In genomic region chr5:172640822-172641358, GRCh38 we compare ENCODE assay signal across 8 cellular contexts. TPM values are rescaled to one million over a fixed set of nuclear protein-coding genes. Genes with fewer than 3 reads are reported as not detected.
DNase-seq lines count a peak whose midpoint lies in the region; ATAC-seq lines count a peak whose summit lies in the region.

NEURL1B (plus strand) TSS chr5:172641263; CDS start chr5:172641407, 144 bp downstream.

- DNase-seq in EL = peak; percentile 82
- DNase-seq in NCI-H510A (lab: John Stamatoyannopoulos, UW) = peak; percentile 64
- DNase-seq in activated CD8-positive, alpha-beta memory T cell treated with anti-CD3 and anti-CD28 coated beads, Interleukin-2, amount 50 U/mL, for 48 hours = peak; percentile 72
- DNase-seq in midbrain (lab: John Stamatoyannopoulos, UW) = peak; percentile 84
- peak; percentile 60 for DNase-seq in stimulated activated naive CD8-positive, alpha-beta T cell treated with anti-CD3 and anti-CD28 coated beads, Interleukin-15, Interleukin-2, amounts not matched to agents 100 U/mL and 50 U/mL, for 24 hours

- ATAC-seq in HG02973 (IDR thresholded peaks at IDR 0.05; ENCODE audit: unreplicated experiment) (peak; percentile 49), esophagus mucosa (peak; percentile 73), HG03095 (IDR thresholded peaks at IDR 0.05; ENCODE audit: unreplicated experiment) (no peak)
- ATAC-seq in stimulated activated naive CD8-positive, alpha-beta T cell treated with anti-CD3 and anti-CD28 coated beads, Interleukin-15, Interleukin-2, amounts not matched to agents 100 U/mL and 50 U/mL, for 24 hours = peak; percentile 66

RNA-seq across cellular contexts. Expression of gene NEURL1B, which starts in this region (rescaled TPM):
- total RNA-seq in esophagus mucosa = 12.7 TPM
